In genomic region chr3:109897734-109898133, GRCh38 we compare ENCODE assay signal across 24 cellular contexts.
"Had no signal": no experiment of that assay in that cellular context is flagged by ENCODE, and none has a peak within 500 bp of the region (broad histone marks: within the 10 kb centered on the region; RNA-seq: fewer than 3 reads in every experiment).

No MANE protein-coding gene starts in this region.

- H3K4me3 ChIP-seq: left lung, ovary, right atrium auricular region, smooth muscle cell, suprapubic skin, transverse colon, upper lobe of right lung, uterus had no signal

- H3K4me1 ChIP-seq: left lung, right atrium auricular region, suprapubic skin, upper lobe of right lung, uterus had no signal

- ATAC-seq: esophagus mucosa; left lung; naive thymus-derived CD8-positive, alpha-beta T cell; sciatic nerve; stimulated activated naive CD8-positive, alpha-beta T cell treated with anti-CD3 and anti-CD28 coated beads, Interleukin-15, amount 100 ng/mL, for 72 hours; upper lobe of right lung had no signal

- H3K9me3 ChIP-seq: left lung, ovary, right atrium auricular region, suprapubic skin, transverse colon, upper lobe of right lung, uterus had no signal

- H3K27me3 ChIP-seq: left lung, ovary, right atrium auricular region, suprapubic skin, transverse colon, upper lobe of right lung, uterus had no signal

- H3K4me2 ChIP-seq: smooth muscle cell had no signal

- DNase-seq: cerebellar nuclear complex; cortex of kidney; foreskin melanocyte; left lung; mesenchymal stem cell; naive thymus-derived CD8-positive, alpha-beta T cell; occipital lobe; ovary; posterior cingulate gyrus; stimulated activated CD4-positive, alpha-beta T cell treated with anti-CD3 and anti-CD28 coated beads, Interleukin-12 subunit alpha, Interleukin-12 subunit beta, amount 100 ng/mL, for 4 hours; stimulated activated CD4-positive, alpha-beta T cell treated with anti-CD3 and anti-CD28 coated beads, Interleukin-1b, Interleukin-23, amount 100 ng/mL, for 48 hours; stimulated activated CD4-positive, alpha-beta T cell treated with anti-CD3 and anti-CD28 coated beads, Interleukin-4, amount 100 ng/mL, for 1 hour; stimulated activated CD8-positive, alpha-beta memory T cell treated with anti-CD3 and anti-CD28 coated beads, Interleukin-4, amount 100 ng/mL, for 48 hours; stimulated activated naive CD4-positive, alpha-beta T cell; stimulated activated naive CD8-positive, alpha-beta T cell treated with anti-CD3 and anti-CD28 coated beads, Interleukin-15, amount 100 ng/mL, for 72 hours; transverse colon; upper lobe of right lung; uterus had no signal

- H3K36me3 ChIP-seq: left lung, ovary, right atrium auricular region, suprapubic skin, transverse colon, upper lobe of right lung, uterus had no signal

- H3K27ac ChIP-seq: epithelial cell of prostate, left lung, ovary, right atrium auricular region, suprapubic skin, transverse colon, upper lobe of right lung, uterus had no signal
